In the genomic region with DNA sequence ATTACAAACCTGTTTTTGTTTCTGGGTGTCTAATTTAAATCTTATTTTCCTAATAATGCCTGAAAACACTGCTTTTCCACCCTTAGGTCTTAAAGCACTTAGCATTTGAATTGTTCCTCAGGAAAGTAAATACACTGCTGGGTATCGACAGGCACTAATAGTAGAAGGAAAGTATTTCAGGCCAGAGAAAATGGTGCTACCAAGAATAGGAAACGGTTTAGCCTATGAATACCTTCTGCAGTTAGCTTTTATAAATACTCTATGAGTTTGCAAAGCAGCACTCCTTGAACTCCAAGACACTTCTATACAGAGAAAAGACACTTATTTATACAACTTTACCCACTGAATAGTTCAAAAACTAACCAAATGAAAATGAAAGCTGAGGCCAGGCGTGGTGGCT, we compare ENCODE assay signal across 20 cellular contexts. TPM values are rescaled to one million over a fixed set of nuclear protein-coding genes. Genes with fewer than 3 reads are reported as not detected.
DNase-seq lines count a peak whose midpoint lies in the region; ATAC-seq and TF ChIP-seq lines count a peak whose summit lies in the region.
"Had no signal": no experiment of that assay in that cellular context is flagged by ENCODE, and none has a peak within 500 bp of the region (broad histone marks: within the 10 kb centered on the region; RNA-seq: fewer than 3 reads in every experiment).

No MANE protein-coding gene starts in this region.

- peak overlapping the region; percentile 55 for H3K4me3 Mint-ChIP-seq in activated CD8-positive, alpha-beta memory T cell treated with anti-CD3 and anti-CD28 coated beads, Interleukin-2, amount 10 ng/mL, durations not matched to agents 7 days and 5 days
- H3K4me3 Mint-ChIP-seq in brain (peak overlapping the region in 4 of 5 experiments; percentile 32 to 64 (median 58)), nephron progenitor cell (peak overlapping the region; percentile 36)

- no peaks in the 10 kb centered on the region for H3K27me3 Mint-ChIP-seq in activated CD8-positive, alpha-beta memory T cell treated with anti-CD3 and anti-CD28 coated beads, Interleukin-2, amount 10 ng/mL, durations not matched to agents 7 days and 5 days
- H3K27me3 Mint-ChIP-seq in brain (no peaks in the 10 kb centered on the region), nephron progenitor cell (ENCODE audit: low read depth, poor library complexity) (peaks cover 2% of the 10 kb centered on the region)

- H3K36me3 Mint-ChIP-seq in activated CD8-positive, alpha-beta memory T cell treated with anti-CD3 and anti-CD28 coated beads, Interleukin-2, amount 10 ng/mL, durations not matched to agents 7 days and 5 days, result peaks cover 54% of the 10 kb centered on the region
- peaks cover 83% of the 10 kb centered on the region for H3K36me3 Mint-ChIP-seq in brain
- H3K36me3 Mint-ChIP-seq in nephron progenitor cell (ENCODE audit: low read depth), result peaks cover 84% of the 10 kb centered on the region

- H3K4me3 ChIP-seq in Loucy (ENCODE audit: low read length, poor library complexity, severe bottlenecking), result peak overlapping the region; percentile 43
- H3K4me3 ChIP-seq: A549, gastroesophageal sphincter, stomach, uterus had no signal

- H3K9me3 Mint-ChIP-seq in activated CD8-positive, alpha-beta memory T cell treated with anti-CD3 and anti-CD28 coated beads, Interleukin-2, amount 10 ng/mL, durations not matched to agents 7 days and 5 days (ENCODE audit: low read depth), result no peaks in the 10 kb centered on the region
- peaks cover 0 to 8% (median 3%) of the 10 kb centered on the region in 5 experiments for H3K9me3 Mint-ChIP-seq in brain
- peaks cover 21% of the 10 kb centered on the region for H3K9me3 Mint-ChIP-seq in nephron progenitor cell

- peaks cover 100% of the 10 kb centered on the region for H4K20me1 ChIP-seq in Loucy (ENCODE audit: insufficient read depth, low read length, poor library complexity, severe bottlenecking)

- H3K4me2 ChIP-seq in Loucy (ENCODE audit: low read depth, low read length, poor library complexity, severe bottlenecking), result peak overlapping the region; percentile 98
- H3K4me2 ChIP-seq: A549, SK-N-SH had no signal

- H2AFZ ChIP-seq in Loucy (ENCODE audit: low read length), result no peak overlapping the region

- no peaks in the 10 kb centered on the region for H3K27me3 ChIP-seq in Loucy (ENCODE audit: insufficient read depth, low read length, poor library complexity, severe bottlenecking)
- H3K27me3 ChIP-seq: gastroesophageal sphincter, stomach, uterus had no signal

- peaks cover 50% of the 10 kb centered on the region for H3K4me1 ChIP-seq in Loucy (ENCODE audit: insufficient read depth, low read length, poor library complexity, severe bottlenecking)

- no peaks in the 10 kb centered on the region for H3K9me3 ChIP-seq in Loucy (ENCODE audit: insufficient read depth, low read depth, low read length)
- H3K9me3 ChIP-seq: A549, gastroesophageal sphincter, SK-N-SH, stomach, uterus had no signal

- CTCF ChIA-PET in activated CD8-positive, alpha-beta memory T cell treated with anti-CD3 and anti-CD28 coated beads, Interleukin-2, amount 10 ng/mL, durations not matched to agents 7 days and 5 days (lab: Charles Lee), result interaction anchor here (0.7 to 1.3 kb wide), 2 partner anchors 14 to 16 kb away, joined by 3 read pairs; no protein-coding TSS in a partner anchor

- ATAC-seq in activated CD8-positive, alpha-beta memory T cell treated with anti-CD3 and anti-CD28 coated beads, Interleukin-2, amount 10 ng/mL, durations not matched to agents 7 days and 5 days, result no peak
- no peak for ATAC-seq in HG03280 (IDR thresholded peaks at IDR 0.05; ENCODE audit: unreplicated experiment)
- ATAC-seq: A549, gastroesophageal sphincter, Panc1 had no signal

- H3F3A ChIP-seq in Loucy (ENCODE audit: low read depth), result no peaks in the 10 kb centered on the region

- H3K9ac ChIP-seq in Loucy (ENCODE audit: low read depth, low read length, poor library complexity, severe bottlenecking), result no peak overlapping the region
- H3K9ac ChIP-seq: SK-N-SH had no signal

- H3K9me2 ChIP-seq in Loucy (replicated peaks; ENCODE audit: low read depth, low read length), result no peaks in the 10 kb centered on the region
- H3K9me2 ChIP-seq: SK-N-SH had no signal

- DNase-seq in activated CD8-positive, alpha-beta memory T cell treated with anti-CD3 and anti-CD28 coated beads, Interleukin-2, amount 10 ng/mL, durations not matched to agents 7 days and 5 days, result no peak
- DNase-seq in activated CD8-positive, alpha-beta memory T cell treated with anti-CD3 and anti-CD28 coated beads for 24 hours, result no peak
- no peak for DNase-seq in nephron progenitor cell
- DNase-seq in GM19240 (ENCODE audit: insufficient read length, low spot score), result no peak
- no peak for DNase-seq in COR-L47 (lab: John Stamatoyannopoulos, UW)
- DNase-seq: activated CD4-positive, alpha-beta T cell treated with anti-CD3 and anti-CD28 coated beads, Interleukin-2, amount 50 U/mL, for 4 hours; activated gamma-delta T cell; DMS79 treated with DMSO at 0.1 percent for 48 hours; H7; Kasumi-1; NCI-H1105 treated with DMSO at 0.1 percent for 48 hours; SK-N-SH; stomach; uterus had no signal

- H3K79me2 ChIP-seq in Loucy (ENCODE audit: insufficient read depth, low read length), result peaks cover 100% of the 10 kb centered on the region

- peaks cover 48% of the 10 kb centered on the region for H3K36me3 ChIP-seq in Loucy (ENCODE audit: insufficient read depth, low read length)
- H3K36me3 ChIP-seq: uterus had no signal

- peaks cover 59% of the 10 kb centered on the region for H3K4me1 Mint-ChIP-seq in activated CD8-positive, alpha-beta memory T cell treated with anti-CD3 and anti-CD28 coated beads, Interleukin-2, amount 10 ng/mL, durations not matched to agents 7 days and 5 days
- H3K4me1 Mint-ChIP-seq in brain (peaks cover 85% of the 10 kb centered on the region), nephron progenitor cell (peaks cover 26% of the 10 kb centered on the region)

- H3K27ac Mint-ChIP-seq in activated CD8-positive, alpha-beta memory T cell treated with anti-CD3 and anti-CD28 coated beads, Interleukin-2, amount 10 ng/mL, durations not matched to agents 7 days and 5 days, result peak overlapping the region; percentile 65
- peak overlapping the region in 2 of 5 experiments; percentile 29 to 35 for H3K27ac Mint-ChIP-seq in brain
- peak overlapping the region; percentile 68 for H3K27ac Mint-ChIP-seq in nephron progenitor cell

- TF ChIP-seq CTCF in Loucy (conservative IDR thresholded peaks at IDR 0.05; ENCODE audit: low read length) (no peak), brain (conservative IDR thresholded peaks at IDR 0.05) (no peak), nephron progenitor cell (IDR thresholded peaks at IDR 0.05) (no peak)

RNA-seq across cellular contexts. Expression of a gene that starts 6.8 kb away (rescaled TPM):
- 100 to 1,000 TPM; 220 to 222 TPM for total RNA-seq in activated CD8-positive, alpha-beta memory T cell treated with anti-CD3 and anti-CD28 coated beads, Interleukin-2, amount 10 ng/mL, durations not matched to agents 7 days and 5 days
- polyA plus RNA-seq in brain (ENCODE audit: insufficient read depth, low read depth, low replicate concordance), result 58.2 TPM

RNA-seq across cellular contexts. Expression of a gene that starts 32.7 kb away (rescaled TPM):
- 10 to 100 TPM; 11.5 to 23.0 TPM for total RNA-seq in activated CD8-positive, alpha-beta memory T cell treated with anti-CD3 and anti-CD28 coated beads, Interleukin-2, amount 10 ng/mL, durations not matched to agents 7 days and 5 days
- 8.7 TPM for polyA plus RNA-seq in brain (ENCODE audit: insufficient read depth, low read depth, low replicate concordance)
